ENCODE assay signal across 8 cellular contexts in the genomic region with DNA sequence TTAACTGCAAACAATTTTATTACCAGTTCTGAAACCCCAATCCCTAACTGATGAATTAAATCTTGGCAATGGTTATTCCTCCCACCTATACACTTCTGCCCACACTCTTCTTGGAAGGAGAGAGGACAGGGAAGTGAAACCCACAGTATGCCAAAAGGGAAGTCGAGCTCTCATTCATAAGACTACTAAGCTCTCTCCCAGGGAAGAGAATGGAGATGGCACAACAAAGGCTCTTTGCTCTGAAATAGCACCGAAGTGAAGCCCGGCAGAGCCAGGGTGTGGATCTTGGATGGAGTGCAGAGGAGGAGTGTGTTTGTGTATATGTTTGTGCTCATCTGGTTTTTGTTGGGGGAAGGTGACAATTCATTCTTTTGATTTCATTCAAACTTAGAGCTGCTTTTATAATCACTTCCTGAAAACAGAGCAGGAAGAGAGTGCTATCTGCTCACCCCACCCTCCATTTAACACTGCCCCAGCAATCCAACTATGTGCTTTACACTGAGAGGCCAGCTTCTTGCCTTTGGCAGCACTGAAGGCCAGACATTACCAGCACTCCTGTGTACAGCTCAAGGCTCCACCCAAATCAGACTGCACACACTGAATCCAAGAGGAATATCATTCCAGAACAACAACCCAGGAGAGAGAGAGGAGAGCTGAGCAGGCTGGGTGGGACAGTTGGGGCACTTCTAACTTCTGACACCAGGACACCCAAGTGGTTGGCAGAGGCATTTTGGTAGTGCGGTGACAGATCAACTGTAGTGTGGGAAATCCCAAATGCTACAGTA.
DNase-seq lines count a peak whose midpoint lies in the region; ATAC-seq and TF ChIP-seq lines count a peak whose summit lies in the region.

No MANE protein-coding gene starts in this region.

- peak overlapping the region; percentile 87 for H3K27ac Mint-ChIP-seq in activated CD4-positive, alpha-beta T cell treated with anti-CD3 and anti-CD28 coated beads, Interleukin-2, amount 10 ng/mL, durations not matched to agents 7 days and 5 days
- peak overlapping the region; percentile 64 for H3K27ac Mint-ChIP-seq in activated T-helper 2 cell treated with anti-CD3 and anti-CD28 coated beads, Interferon-gamma antibody, Interleukin-2, Interleukin-4, amounts not matched to agents 10 μg/mL and 5 μg/mL and 100 μg/mL, durations not matched to agents 14 hours and 24 hours and 36 hours
- peak overlapping the region; percentile 75 for H3K27ac Mint-ChIP-seq in stimulated activated naive B cell treated with anti-CD40 and anti-IgM and Interleukin-4, amounts not matched to agents 10 μg/mL and 1 μg/mL and 100 μg/mL, for 72 hours
- H3K27ac Mint-ChIP-seq in Calu3 (ENCODE audit: unreplicated experiment) (no peak overlapping the region), endothelial cell (ENCODE audit: unreplicated experiment) (no peak overlapping the region)

- peaks cover 26% of the 10 kb centered on the region for H3K4me1 Mint-ChIP-seq in activated CD4-positive, alpha-beta T cell treated with anti-CD3 and anti-CD28 coated beads, Interleukin-2, amount 10 ng/mL, durations not matched to agents 7 days and 5 days
- H3K4me1 Mint-ChIP-seq in activated T-helper 2 cell treated with anti-CD3 and anti-CD28 coated beads, Interferon-gamma antibody, Interleukin-2, Interleukin-4, amounts not matched to agents 10 μg/mL and 5 μg/mL and 100 μg/mL, durations not matched to agents 14 hours and 24 hours and 36 hours (ENCODE audit: low read depth) = peaks cover 28% of the 10 kb centered on the region
- H3K4me1 Mint-ChIP-seq in stimulated activated naive B cell treated with anti-CD40 and anti-IgM and Interleukin-4, amounts not matched to agents 10 μg/mL and 1 μg/mL and 100 μg/mL, for 72 hours = peaks cover 17 to 37% of the 10 kb centered on the region in 2 donors
- H3K4me1 Mint-ChIP-seq in Calu3 (ENCODE audit: low read depth, unreplicated experiment) = no peaks in the 10 kb centered on the region
- H3K4me1 Mint-ChIP-seq in endothelial cell (ENCODE audit: unreplicated experiment) = peaks cover 25% of the 10 kb centered on the region

- H3K36me3 Mint-ChIP-seq in activated CD4-positive, alpha-beta T cell treated with anti-CD3 and anti-CD28 coated beads, Interleukin-2, amount 10 ng/mL, durations not matched to agents 7 days and 5 days (ENCODE audit: low read depth) = peaks cover 31% of the 10 kb centered on the region
- H3K36me3 Mint-ChIP-seq in activated T-helper 2 cell treated with anti-CD3 and anti-CD28 coated beads, Interferon-gamma antibody, Interleukin-2, Interleukin-4, amounts not matched to agents 10 μg/mL and 5 μg/mL and 100 μg/mL, durations not matched to agents 14 hours and 24 hours and 36 hours (ENCODE audit: low read depth) = peaks cover 31% of the 10 kb centered on the region
- peaks cover 20 to 24% of the 10 kb centered on the region in 2 donors for H3K36me3 Mint-ChIP-seq in stimulated activated naive B cell treated with anti-CD40 and anti-IgM and Interleukin-4, amounts not matched to agents 10 μg/mL and 1 μg/mL and 100 μg/mL, for 72 hours
- H3K36me3 Mint-ChIP-seq in Calu3 (ENCODE audit: insufficient read depth, unreplicated experiment) (no peaks in the 10 kb centered on the region), endothelial cell (ENCODE audit: low read depth, unreplicated experiment) (peaks cover 6% of the 10 kb centered on the region)

- CTCF ChIA-PET in activated CD4-positive, alpha-beta T cell treated with anti-CD3 and anti-CD28 coated beads, Interleukin-2, amount 10 ng/mL, durations not matched to agents 7 days and 5 days (lab: Charles Lee) = interaction anchor here (0.6 to 1.6 kb wide), 5 partner anchors 13 to 67 kb away, joined by 3 to 4 read pairs (median 3); no protein-coding TSS in a partner anchor
- CTCF ChIA-PET in Calu3 (lab: Charles Lee) = no interaction called here

- no peaks in the 10 kb centered on the region for H3K9me3 Mint-ChIP-seq in activated CD4-positive, alpha-beta T cell treated with anti-CD3 and anti-CD28 coated beads, Interleukin-2, amount 10 ng/mL, durations not matched to agents 7 days and 5 days
- no peaks in the 10 kb centered on the region for H3K9me3 Mint-ChIP-seq in activated T-helper 2 cell treated with anti-CD3 and anti-CD28 coated beads, Interferon-gamma antibody, Interleukin-2, Interleukin-4, amounts not matched to agents 10 μg/mL and 5 μg/mL and 100 μg/mL, durations not matched to agents 14 hours and 24 hours and 36 hours
- no peaks in the 10 kb centered on the region for H3K9me3 Mint-ChIP-seq in stimulated activated naive B cell treated with anti-CD40 and anti-IgM and Interleukin-4, amounts not matched to agents 10 μg/mL and 1 μg/mL and 100 μg/mL, for 72 hours
- no peaks in the 10 kb centered on the region for H3K9me3 Mint-ChIP-seq in Calu3 (ENCODE audit: low read depth, unreplicated experiment)
- H3K9me3 Mint-ChIP-seq in endothelial cell (ENCODE audit: unreplicated experiment) = no peaks in the 10 kb centered on the region

- DNase-seq in activated CD4-positive, alpha-beta T cell treated with anti-CD3 and anti-CD28 coated beads, Interleukin-2, amount 10 ng/mL, durations not matched to agents 7 days and 5 days = no peak
- DNase-seq in activated CD4-positive, alpha-beta T cell treated with anti-CD3 and anti-CD28 coated beads, Interleukin-2, amount 50 U/mL, for 4 hours = no peak
- DNase-seq in activated T-helper 2 cell treated with anti-CD3 and anti-CD28 coated beads, Interferon-gamma antibody, Interleukin-2, Interleukin-4, amounts not matched to agents 10 μg/mL and 5 μg/mL and 100 μg/mL, durations not matched to agents 14 hours and 24 hours and 36 hours (ENCODE audit: low spot score) = no peak
- peak; percentile 37 for DNase-seq in left ventricle myocardium superior
- DNase-seq in stimulated activated naive B cell treated with anti-CD40 and anti-IgM and Interleukin-4, amounts not matched to agents 10 μg/mL and 1 μg/mL and 100 μg/mL, for 72 hours = no peak
- DNase-seq in Calu3 = no peak
- DNase-seq in endothelial cell (ENCODE audit: low spot score) = no peak

- no peaks in the 10 kb centered on the region for H3K27me3 Mint-ChIP-seq in activated CD4-positive, alpha-beta T cell treated with anti-CD3 and anti-CD28 coated beads, Interleukin-2, amount 10 ng/mL, durations not matched to agents 7 days and 5 days
- no peaks in the 10 kb centered on the region for H3K27me3 Mint-ChIP-seq in activated T-helper 2 cell treated with anti-CD3 and anti-CD28 coated beads, Interferon-gamma antibody, Interleukin-2, Interleukin-4, amounts not matched to agents 10 μg/mL and 5 μg/mL and 100 μg/mL, durations not matched to agents 14 hours and 24 hours and 36 hours (ENCODE audit: low read depth)
- H3K27me3 Mint-ChIP-seq in stimulated activated naive B cell treated with anti-CD40 and anti-IgM and Interleukin-4, amounts not matched to agents 10 μg/mL and 1 μg/mL and 100 μg/mL, for 72 hours = no peaks in the 10 kb centered on the region
- H3K27me3 Mint-ChIP-seq in Calu3 (ENCODE audit: unreplicated experiment) (no peaks in the 10 kb centered on the region), endothelial cell (ENCODE audit: unreplicated experiment) (no peaks in the 10 kb centered on the region)

- no peak for TF ChIP-seq CTCF in Calu3 (IDR thresholded peaks at IDR 0.05; ENCODE audit: unreplicated experiment)
- no peak for TF ChIP-seq CTCF in endothelial cell (IDR thresholded peaks at IDR 0.05; ENCODE audit: unreplicated experiment)

- no peak overlapping the region for H3K4me3 Mint-ChIP-seq in activated CD4-positive, alpha-beta T cell treated with anti-CD3 and anti-CD28 coated beads, Interleukin-2, amount 10 ng/mL, durations not matched to agents 7 days and 5 days
- peak overlapping the region; percentile 3 for H3K4me3 Mint-ChIP-seq in activated T-helper 2 cell treated with anti-CD3 and anti-CD28 coated beads, Interferon-gamma antibody, Interleukin-2, Interleukin-4, amounts not matched to agents 10 μg/mL and 5 μg/mL and 100 μg/mL, durations not matched to agents 14 hours and 24 hours and 36 hours (ENCODE audit: low read depth)
- no peak overlapping the region for H3K4me3 Mint-ChIP-seq in stimulated activated naive B cell treated with anti-CD40 and anti-IgM and Interleukin-4, amounts not matched to agents 10 μg/mL and 1 μg/mL and 100 μg/mL, for 72 hours
- H3K4me3 Mint-ChIP-seq in Calu3 (ENCODE audit: low read depth, unreplicated experiment) (no peak overlapping the region), endothelial cell (ENCODE audit: unreplicated experiment) (no peak overlapping the region)

- POLR2A ChIA-PET in activated CD4-positive, alpha-beta T cell treated with anti-CD3 and anti-CD28 coated beads, Interleukin-2, amount 10 ng/mL, durations not matched to agents 7 days and 5 days (lab: Charles Lee) = no interaction called here

- ATAC-seq in left ventricle myocardium superior = peak; percentile 81
- ATAC-seq in stimulated activated naive B cell treated with anti-CD40 and anti-IgM and Interleukin-4, amounts not matched to agents 10 μg/mL and 1 μg/mL and 100 μg/mL, for 72 hours (replicated peaks) = peak; percentile 70 to 72
- no peak for ATAC-seq in GM19351 (IDR thresholded peaks at IDR 0.05; ENCODE audit: unreplicated experiment)

- no TSS peak for BruUV-seq in Calu3 (replicated peaks; lab: Mats Ljungman, UMichigan)

- intact Hi-C loops in activated T-helper 2 cell treated with anti-CD3 and anti-CD28 coated beads, Interferon-gamma antibody, Interleukin-2, Interleukin-4, amounts not matched to agents 10 μg/mL and 5 μg/mL and 100 μg/mL, durations not matched to agents 14 hours and 24 hours and 36 hours (cut with micrococcal nuclease) = loop anchor here (10.0 kb wide), 1 partner anchor 71 kb away; no protein-coding TSS in a partner anchor
- intact Hi-C loops in left ventricle myocardium superior (cut with micrococcal nuclease) = no loop called here
- intact Hi-C loops in Calu3 (cut with micrococcal nuclease; ENCODE audit: unreplicated experiment) = no loop called here

Comparison
In these comparisons a context has a peak if more than half of its experiments do, and no peak if none do; other contexts are left out.
1. H3K27ac Mint-ChIP-seq: peak in activated CD4-positive, alpha-beta T cell treated with anti-CD3 and anti-CD28 coated beads, Interleukin-2, amount 10 ng/mL, durations not matched to agents 7 days and 5 days (single experiment), activated T-helper 2 cell treated with anti-CD3 and anti-CD28 coated beads, Interferon-gamma antibody, Interleukin-2, Interleukin-4, amounts not matched to agents 10 μg/mL and 5 μg/mL and 100 μg/mL, durations not matched to agents 14 hours and 24 hours and 36 hours (single experiment) and stimulated activated naive B cell treated with anti-CD40 and anti-IgM and Interleukin-4, amounts not matched to agents 10 μg/mL and 1 μg/mL and 100 μg/mL, for 72 hours (single experiment); none in Calu3 (single experiment) and endothelial cell (single experiment).